Comparison of ENCODE assay signal across 8 cellular contexts in genomic region chr1:186404454-186405051, GRCh38. TPM values are rescaled to one million over a fixed set of nuclear protein-coding genes. Genes with fewer than 3 reads are reported as not detected.
A peak's percentile ranks its signal among the peaks of the same experiment; 100 is the strongest.
DNase-seq lines count a peak whose midpoint lies in the region; ATAC-seq and TF ChIP-seq lines count a peak whose summit lies in the region.

No MANE protein-coding gene starts in this region.

- peak overlapping the region; percentile 82 for H3K27ac Mint-ChIP-seq in T-helper 2 cell treated with Interferon-gamma antibody and Interleukin-4, amounts not matched to agents 5 μg/mL and 100 μg/mL, for 36 hours

- in situ Hi-C loops in Caki2 (cut with HindIII; ENCODE audit: low pct_unique_long_range_greater_than_20kb, low sequenced_read_pairs), result no loop called here

- peaks cover 11% of the 10 kb centered on the region for H3K4me1 Mint-ChIP-seq in T-helper 2 cell treated with Interferon-gamma antibody and Interleukin-4, amounts not matched to agents 5 μg/mL and 100 μg/mL, for 36 hours (ENCODE audit: low read depth)

- peak; percentile 76 for TF ChIP-seq CTCF in fibroblast of villous mesenchyme (IDR thresholded peaks at IDR 0.05; ENCODE audit: insufficient read depth, low read depth, low read length)

- peak; percentile 26 for DNase-seq in Caki2 (ENCODE audit: low read depth)
- peak; percentile 65 for DNase-seq in NAMALWA (ENCODE audit: low spot score)
- no peak for DNase-seq in T-helper 2 cell treated with Interferon-gamma antibody and Interleukin-4, amounts not matched to agents 5 μg/mL and 100 μg/mL, for 36 hours (ENCODE audit: low spot score)
- peak; percentile 62 for DNase-seq in fibroblast of villous mesenchyme (ENCODE audit: low read depth)
- DNase-seq in pulmonary artery endothelial cell (ENCODE audit: low read depth, low spot score), result peak; percentile 82
- DNase-seq in activated T-cell treated with anti-CD3 and anti-CD28 coated beads, Interleukin-2, amount 50 U/mL, for 48 hours, result no peak

- H3K4me3 ChIP-seq in fibroblast of villous mesenchyme (ENCODE audit: low read depth, low read length), result no peak overlapping the region

- no peaks in the 10 kb centered on the region for H3K27me3 Mint-ChIP-seq in T-helper 2 cell treated with Interferon-gamma antibody and Interleukin-4, amounts not matched to agents 5 μg/mL and 100 μg/mL, for 36 hours (ENCODE audit: low read depth)

- no peaks in the 10 kb centered on the region for H3K9me3 Mint-ChIP-seq in T-helper 2 cell treated with Interferon-gamma antibody and Interleukin-4, amounts not matched to agents 5 μg/mL and 100 μg/mL, for 36 hours

- ATAC-seq in GM19467 (IDR thresholded peaks at IDR 0.05; ENCODE audit: unreplicated experiment), result peak; percentile 54
- ATAC-seq in GM19023 (IDR thresholded peaks at IDR 0.05; ENCODE audit: unreplicated experiment), result no peak

- H3K4me3 Mint-ChIP-seq in T-helper 2 cell treated with Interferon-gamma antibody and Interleukin-4, amounts not matched to agents 5 μg/mL and 100 μg/mL, for 36 hours, result no peak overlapping the region

- peaks cover 15% of the 10 kb centered on the region for H3K36me3 Mint-ChIP-seq in T-helper 2 cell treated with Interferon-gamma antibody and Interleukin-4, amounts not matched to agents 5 μg/mL and 100 μg/mL, for 36 hours (ENCODE audit: low read depth)

RNA-seq across cellular contexts. Expression of gene ODR4, which starts 28.9 kb away (rescaled TPM):
- 17.4 and 20.2 TPM in 2 replicates for total RNA-seq in Caki2 (2014; rRNA removed; shearing (Covaris generic); ENCODE audit: low replicate concordance)
- total RNA-seq in fibroblast of villous mesenchyme, result 19.6 and 25.9 TPM in 2 replicates
- total RNA-seq in pulmonary artery endothelial cell, result 12.9 and 18.3 TPM in 2 replicates

RNA-seq across cellular contexts. Expression of gene TPR, which starts 29.5 kb away (rescaled TPM):
- 24.7 and 28.4 TPM in 2 replicates for total RNA-seq in Caki2 (2014; rRNA removed; shearing (Covaris generic); ENCODE audit: low replicate concordance)
- 54.4 and 63.5 TPM in 2 replicates for total RNA-seq in fibroblast of villous mesenchyme
- total RNA-seq in pulmonary artery endothelial cell, result 85.0 and 98.5 TPM in 2 replicates

RNA-seq across cellular contexts. Expression of gene PDC, which starts 56.4 kb away (rescaled TPM):
- total RNA-seq in Caki2 (2014; rRNA removed; shearing (Covaris generic); ENCODE audit: low replicate concordance), result not detected in 2 replicates
- total RNA-seq in fibroblast of villous mesenchyme (0.43 TPM in 1 of 2 replicates, not detected in the other), pulmonary artery endothelial cell (not detected in 2 replicates)

Comparison
In these comparisons a context has a peak if more than half of its experiments do, and no peak if none do; other contexts are left out.
1. DNase-seq: peak in Caki2 (single experiment), NAMALWA (single experiment), fibroblast of villous mesenchyme (single experiment) and pulmonary artery endothelial cell (single experiment); none in T-helper 2 cell treated with Interferon-gamma antibody and Interleukin-4, amounts not matched to agents 5 μg/mL and 100 μg/mL, for 36 hours (single experiment) and activated T-cell treated with anti-CD3 and anti-CD28 coated beads, Interleukin-2, amount 50 U/mL, for 48 hours (0 of 2).